Comparison of ENCODE assay signal across 16 cellular contexts in genomic region chr10:120195984-120196712, GRCh38.
DNase-seq lines count a peak whose midpoint lies in the region; ATAC-seq and TF ChIP-seq lines count a peak whose summit lies in the region.
"Had no signal": no experiment of that assay in that cellular context is flagged by ENCODE, and none has a peak within 500 bp of the region (broad histone marks: within the 10 kb centered on the region; RNA-seq: fewer than 3 reads in every experiment).

No MANE protein-coding gene starts in this region.

- no peak for DNase-seq in stimulated activated naive CD8-positive, alpha-beta T cell treated with anti-CD3 and anti-CD28 coated beads, Interleukin-15, amount 100 ng/mL, for 72 hours
- DNase-seq in stimulated activated naive CD8-positive, alpha-beta T cell treated with anti-CD3 and anti-CD28 coated beads, Interleukin-15, Interleukin-2, amounts not matched to agents 100 U/mL and 50 U/mL, for 24 hours = no peak
- DNase-seq in naive thymus-derived CD4-positive, alpha-beta T cell = no peak
- DNase-seq in upper lobe of left lung = no peak
- no peak for DNase-seq in GM10248 (ENCODE audit: extremely low spot score)
- DNase-seq in HT-29 (ENCODE audit: low spot score) = no peak
- no peak for DNase-seq in NCI-H524 (lab: John Stamatoyannopoulos, UW)
- DNase-seq: 8988T; AML-193; CD8-positive, alpha-beta memory T cell; DMS 273 treated with DMSO at 0.1 percent for 48 hours; H7 had no signal

- CTCF ChIA-PET in naive thymus-derived CD4-positive, alpha-beta T cell (lab: Charles Lee) = no interaction called here
- CTCF ChIA-PET in GM10248 (lab: Yijun Ruan, JAX) = interaction anchor here (0.9 to 1.2 kb wide), 2 partner anchors 12 to 67 kb away, joined by 3 read pairs; no protein-coding TSS in a partner anchor

- ATAC-seq in stimulated activated naive CD8-positive, alpha-beta T cell treated with anti-CD3 and anti-CD28 coated beads, Interleukin-15, amount 100 ng/mL, for 72 hours = peak; percentile 55
- no peak for ATAC-seq in stimulated activated naive CD8-positive, alpha-beta T cell treated with anti-CD3 and anti-CD28 coated beads, Interleukin-15, Interleukin-2, amounts not matched to agents 100 U/mL and 50 U/mL, for 24 hours
- ATAC-seq in naive thymus-derived CD4-positive, alpha-beta T cell = peak; percentile 24
- ATAC-seq in upper lobe of left lung (ENCODE audit: low FRiP score in 2 of 2) = peak; percentile 26 to 49
- ATAC-seq: GM12878, GM23338, HepG2 had no signal

- no peak overlapping the region for H3K27ac ChIP-seq in naive thymus-derived CD4-positive, alpha-beta T cell (ENCODE audit: low read depth, low read length)
- no peak overlapping the region for H3K27ac ChIP-seq in upper lobe of left lung
- H3K27ac ChIP-seq: BLaER1 had no signal

- no peak overlapping the region for H3K4me3 ChIP-seq in naive thymus-derived CD4-positive, alpha-beta T cell (ENCODE audit: low read length)
- no peak overlapping the region for H3K4me3 ChIP-seq in upper lobe of left lung
- H3K4me3 ChIP-seq: BLaER1, GM12878, GM23338 had no signal

- no peak for TF ChIP-seq EP300 in upper lobe of left lung (IDR thresholded peaks at IDR 0.05)

- H3K4me3 Mint-ChIP-seq in stimulated activated naive CD8-positive, alpha-beta T cell treated with anti-CD3 and anti-CD28 coated beads, Interleukin-15, amount 100 ng/mL, for 72 hours = no peak overlapping the region
- no peak overlapping the region for H3K4me3 Mint-ChIP-seq in naive thymus-derived CD4-positive, alpha-beta T cell
- H3K4me3 Mint-ChIP-seq: CD8-positive, alpha-beta memory T cell; GM23338 had no signal

- H3K9me3 ChIP-seq in naive thymus-derived CD4-positive, alpha-beta T cell (ENCODE audit: control insufficient read depth in 2 of 3, low read length in 3 of 3) = no peaks in the 10 kb centered on the region
- H3K9me3 ChIP-seq in upper lobe of left lung = no peaks in the 10 kb centered on the region

- POLR2A ChIA-PET in naive thymus-derived CD4-positive, alpha-beta T cell (lab: Charles Lee) = no interaction called here
- POLR2A ChIA-PET in GM10248 (lab: Yijun Ruan, JAX) = no interaction called here

- no peaks in the 10 kb centered on the region for H3K4me1 Mint-ChIP-seq in stimulated activated naive CD8-positive, alpha-beta T cell treated with anti-CD3 and anti-CD28 coated beads, Interleukin-15, amount 100 ng/mL, for 72 hours
- no peaks in the 10 kb centered on the region for H3K4me1 Mint-ChIP-seq in naive thymus-derived CD4-positive, alpha-beta T cell
- H3K4me1 Mint-ChIP-seq: CD8-positive, alpha-beta memory T cell; GM23338 had no signal

- no peaks in the 10 kb centered on the region for H3K36me3 ChIP-seq in naive thymus-derived CD4-positive, alpha-beta T cell (ENCODE audit: control insufficient read depth in 2 of 3, insufficient read depth in 3 of 3, low read length in 3 of 3)
- no peaks in the 10 kb centered on the region for H3K36me3 ChIP-seq in upper lobe of left lung
- H3K36me3 ChIP-seq: BLaER1 had no signal

- no peaks in the 10 kb centered on the region for H3K4me1 ChIP-seq in naive thymus-derived CD4-positive, alpha-beta T cell (ENCODE audit: control insufficient read depth in 2 of 2, insufficient read depth in 2 of 2, low read length in 2 of 2)
- no peaks in the 10 kb centered on the region for H3K4me1 ChIP-seq in upper lobe of left lung

- H3K36me3 Mint-ChIP-seq in naive thymus-derived CD4-positive, alpha-beta T cell = no peaks in the 10 kb centered on the region
- H3K36me3 Mint-ChIP-seq: CD8-positive, alpha-beta memory T cell had no signal

- no peak overlapping the region for H3K27ac Mint-ChIP-seq in stimulated activated naive CD8-positive, alpha-beta T cell treated with anti-CD3 and anti-CD28 coated beads, Interleukin-15, amount 100 ng/mL, for 72 hours
- H3K27ac Mint-ChIP-seq in naive thymus-derived CD4-positive, alpha-beta T cell = no peak overlapping the region
- H3K27ac Mint-ChIP-seq: CD8-positive, alpha-beta memory T cell; GM23338 had no signal

- H3K27me3 Mint-ChIP-seq in stimulated activated naive CD8-positive, alpha-beta T cell treated with anti-CD3 and anti-CD28 coated beads, Interleukin-15, amount 100 ng/mL, for 72 hours = no peaks in the 10 kb centered on the region
- H3K27me3 Mint-ChIP-seq in naive thymus-derived CD4-positive, alpha-beta T cell = peaks cover 0 to 5% (median 0%) of the 10 kb centered on the region in 5 donors

- WGBS in upper lobe of left lung, 2 donors = 90 to 94% methylated on average over 2 of the region's 2 CpGs

- TF ChIP-seq CTCF in upper lobe of left lung (IDR thresholded peaks at IDR 0.05) (no peak), GM10248 (IDR thresholded peaks at IDR 0.05; ENCODE audit: control extremely low read depth, extremely low read depth, low read depth, missing control alignments) (no peak)

- intact Hi-C loops in naive thymus-derived CD4-positive, alpha-beta T cell (cut with micrococcal nuclease) = no loop called here

- peaks cover 0 to 4% of the 10 kb centered on the region in 2 donors for H3K9me3 Mint-ChIP-seq in stimulated activated naive CD8-positive, alpha-beta T cell treated with anti-CD3 and anti-CD28 coated beads, Interleukin-15, amount 100 ng/mL, for 72 hours
- H3K9me3 Mint-ChIP-seq in naive thymus-derived CD4-positive, alpha-beta T cell = peaks cover 0 to 1% (median 0%) of the 10 kb centered on the region in 11 donors

- TF ChIP-seq POLR2A in upper lobe of left lung (IDR thresholded peaks at IDR 0.05) = no peak

- H3K27me3 ChIP-seq in naive thymus-derived CD4-positive, alpha-beta T cell (ENCODE audit: control insufficient read depth in 2 of 2, insufficient read depth in 2 of 2, low read length in 2 of 2) = no peaks in the 10 kb centered on the region
- no peaks in the 10 kb centered on the region for H3K27me3 ChIP-seq in upper lobe of left lung
- H3K27me3 ChIP-seq: BLaER1 had no signal
